ENCODE assay signal across 22 cellular contexts in genomic region chr10:75197906-75198305, GRCh38. TPM values are rescaled to one million over a fixed set of nuclear protein-coding genes. Genes with fewer than 3 reads are reported as not detected.
DNase-seq lines count a peak whose midpoint lies in the region; ATAC-seq and TF ChIP-seq lines count a peak whose summit lies in the region.
"Had no signal": no experiment of that assay in that cellular context is flagged by ENCODE, and none has a peak within 500 bp of the region (broad histone marks: within the 10 kb centered on the region; RNA-seq: fewer than 3 reads in every experiment).

No MANE protein-coding gene starts in this region.

- peak in 1 of 2 donors; percentile 12 for ATAC-seq in right cardiac atrium
- ATAC-seq: lower lobe of right lung had no signal

- no peaks in the 10 kb centered on the region for H3K36me3 ChIP-seq in left ventricle myocardium inferior
- H3K36me3 ChIP-seq: lower lobe of right lung, pancreas, SJSA1, uterus had no signal

- 77% methylated on average over 2 of the region's 2 CpGs for WGBS in right cardiac atrium

- H3K4me1 ChIP-seq in right cardiac atrium (ENCODE audit: control insufficient read depth, insufficient read depth, low read length) = peaks cover 5% of the 10 kb centered on the region
- H3K4me1 ChIP-seq in left ventricle myocardium inferior = peaks cover 11% of the 10 kb centered on the region
- H3K4me1 ChIP-seq: BLaER1, pancreas had no signal

- DNase-seq in right cardiac atrium = peak; percentile 43 to 73 (median 62)
- DNase-seq in left ventricle myocardium inferior = no peak
- DNase-seq in foreskin melanocyte = peak; percentile 71
- peak in 37 of 56 donors; percentile 1 to 64 (median 25) for DNase-seq in nucleus accumbens (lab: John Stamatoyannopoulos, UW)
- peak; percentile 22 for DNase-seq in ureter (ENCODE audit: low spot score)
- no peak for DNase-seq in activated naive CD4-positive, alpha-beta T cell treated with anti-CD3 and anti-CD28 coated beads for 36 hours
- no peak for DNase-seq in T-helper 2 cell treated with Interferon-gamma antibody and Interleukin-4, amounts not matched to agents 5 μg/mL and 100 μg/mL, for 36 hours (ENCODE audit: low spot score)
- no peak for DNase-seq in kidney tubule cell (ENCODE audit: low spot score)
- DNase-seq: activated CD4-positive, alpha-beta T cell treated with anti-CD3 and anti-CD28 coated beads for 48 hours; activated naive CD8-positive, alpha-beta T cell treated with anti-CD3 and anti-CD28 coated beads for 36 hours; lower lobe of right lung; NCI-H1105 treated with DMSO at 0.1 percent for 48 hours; NCI-H2081; NCI-H446 treated with DMSO at 0.1 percent for 48 hours; pancreas; uterus had no signal

- H3K27ac Mint-ChIP-seq in activated naive CD4-positive, alpha-beta T cell treated with anti-CD3 and anti-CD28 coated beads for 36 hours = no peak overlapping the region
- H3K27ac Mint-ChIP-seq in T-helper 2 cell treated with Interferon-gamma antibody and Interleukin-4, amounts not matched to agents 5 μg/mL and 100 μg/mL, for 36 hours = no peak overlapping the region
- H3K27ac Mint-ChIP-seq: activated naive CD8-positive, alpha-beta T cell treated with anti-CD3 and anti-CD28 coated beads for 36 hours; activated T-helper 2 cell treated with anti-CD3 and anti-CD28 coated beads, Interferon-gamma antibody, Interleukin-2, Interleukin-4, amounts not matched to agents 10 μg/mL and 5 μg/mL and 100 μg/mL, durations not matched to agents 14 hours and 24 hours and 36 hours; IgD-negative memory B cell had no signal

- H3K9me3 Mint-ChIP-seq in activated naive CD4-positive, alpha-beta T cell treated with anti-CD3 and anti-CD28 coated beads for 36 hours = no peaks in the 10 kb centered on the region
- no peaks in the 10 kb centered on the region for H3K9me3 Mint-ChIP-seq in T-helper 2 cell treated with Interferon-gamma antibody and Interleukin-4, amounts not matched to agents 5 μg/mL and 100 μg/mL, for 36 hours
- H3K9me3 Mint-ChIP-seq: activated naive CD8-positive, alpha-beta T cell treated with anti-CD3 and anti-CD28 coated beads for 36 hours; activated T-helper 2 cell treated with anti-CD3 and anti-CD28 coated beads, Interferon-gamma antibody, Interleukin-2, Interleukin-4, amounts not matched to agents 10 μg/mL and 5 μg/mL and 100 μg/mL, durations not matched to agents 14 hours and 24 hours and 36 hours; IgD-negative memory B cell had no signal

- TF ChIP-seq CTCF in left ventricle myocardium inferior (IDR thresholded peaks at IDR 0.05; ENCODE audit: borderline replicate concordance) = no peak

- H3K9me3 ChIP-seq in right cardiac atrium (ENCODE audit: control insufficient read depth, low read length) (no peaks in the 10 kb centered on the region), left ventricle myocardium inferior (replicated peaks) (no peaks in the 10 kb centered on the region)
- H3K9me3 ChIP-seq: BLaER1, lower lobe of right lung, pancreas, SJSA1, uterus had no signal

- peak overlapping the region; percentile 42 for H3K27ac ChIP-seq in right cardiac atrium (ENCODE audit: low read length)
- no peak overlapping the region for H3K27ac ChIP-seq in left ventricle myocardium inferior (replicated peaks)
- H3K27ac ChIP-seq: BLaER1, coronary artery, hepatocyte, lower lobe of right lung, pancreas, SJSA1, uterus had no signal

- H3K4me3 ChIP-seq in right cardiac atrium (ENCODE audit: low read length) (no peak overlapping the region), left ventricle myocardium inferior (no peak overlapping the region)
- H3K4me3 ChIP-seq: BLaER1, coronary artery, hepatocyte, lower lobe of right lung, pancreas, SJSA1, uterus had no signal

- no peaks in the 10 kb centered on the region for H3K27me3 ChIP-seq in right cardiac atrium (ENCODE audit: control insufficient read depth, insufficient read depth)
- no peaks in the 10 kb centered on the region for H3K27me3 ChIP-seq in left ventricle myocardium inferior (ENCODE audit: low read depth)
- H3K27me3 ChIP-seq: BLaER1, hepatocyte, pancreas, SJSA1, uterus had no signal

- intact Hi-C loops in right cardiac atrium (cut with DNase I) = no loop called here
- intact Hi-C loops in left ventricle myocardium inferior (cut with micrococcal nuclease) = no loop called here
- intact Hi-C loops in activated naive CD4-positive, alpha-beta T cell treated with anti-CD3 and anti-CD28 coated beads for 36 hours (cut with micrococcal nuclease) = no loop called here

- H3K4me3 Mint-ChIP-seq in activated naive CD4-positive, alpha-beta T cell treated with anti-CD3 and anti-CD28 coated beads for 36 hours = no peak overlapping the region
- H3K4me3 Mint-ChIP-seq in T-helper 2 cell treated with Interferon-gamma antibody and Interleukin-4, amounts not matched to agents 5 μg/mL and 100 μg/mL, for 36 hours = no peak overlapping the region
- H3K4me3 Mint-ChIP-seq: activated naive CD8-positive, alpha-beta T cell treated with anti-CD3 and anti-CD28 coated beads for 36 hours; IgD-negative memory B cell had no signal

- no peaks in the 10 kb centered on the region for H3K4me1 Mint-ChIP-seq in activated naive CD4-positive, alpha-beta T cell treated with anti-CD3 and anti-CD28 coated beads for 36 hours (ENCODE audit: low read depth)
- H3K4me1 Mint-ChIP-seq in T-helper 2 cell treated with Interferon-gamma antibody and Interleukin-4, amounts not matched to agents 5 μg/mL and 100 μg/mL, for 36 hours (ENCODE audit: low read depth) = no peaks in the 10 kb centered on the region
- H3K4me1 Mint-ChIP-seq: activated naive CD8-positive, alpha-beta T cell treated with anti-CD3 and anti-CD28 coated beads for 36 hours; IgD-negative memory B cell had no signal

- CTCF ChIA-PET in activated naive CD4-positive, alpha-beta T cell treated with anti-CD3 and anti-CD28 coated beads for 36 hours (lab: Charles Lee) = interaction anchor here (1.6 to 3.0 kb wide), 2 partner anchors 11 to 38 kb away, joined by 5 to 25 read pairs; partner anchors contain the start of gene COMTD1

- H3K27me3 Mint-ChIP-seq in activated naive CD4-positive, alpha-beta T cell treated with anti-CD3 and anti-CD28 coated beads for 36 hours (ENCODE audit: low read depth) = no peaks in the 10 kb centered on the region
- no peaks in the 10 kb centered on the region for H3K27me3 Mint-ChIP-seq in T-helper 2 cell treated with Interferon-gamma antibody and Interleukin-4, amounts not matched to agents 5 μg/mL and 100 μg/mL, for 36 hours (ENCODE audit: low read depth)
- H3K27me3 Mint-ChIP-seq: activated naive CD8-positive, alpha-beta T cell treated with anti-CD3 and anti-CD28 coated beads for 36 hours; IgD-negative memory B cell had no signal

- H3K36me3 Mint-ChIP-seq in activated naive CD4-positive, alpha-beta T cell treated with anti-CD3 and anti-CD28 coated beads for 36 hours (ENCODE audit: low read depth) = no peaks in the 10 kb centered on the region
- H3K36me3 Mint-ChIP-seq in T-helper 2 cell treated with Interferon-gamma antibody and Interleukin-4, amounts not matched to agents 5 μg/mL and 100 μg/mL, for 36 hours (ENCODE audit: low read depth) = peaks cover 2% of the 10 kb centered on the region

RNA-seq across cellular contexts. Expression of gene VDAC2, which starts 12.7 kb away (rescaled TPM):
- total RNA-seq in right cardiac atrium = 100 to 1,000 TPM; 362 to 389 (median 368) TPM
- polyA plus RNA-seq in right cardiac atrium = 429 TPM
- total RNA-seq in left ventricle myocardium inferior = 442 TPM
- 124 TPM for total RNA-seq in ureter
- 100 to 1,000 TPM; 193 TPM for total RNA-seq in activated naive CD4-positive, alpha-beta T cell treated with anti-CD3 and anti-CD28 coated beads for 36 hours

RNA-seq across cellular contexts. Expression of gene COMTD1, which starts 37.9 kb away (rescaled TPM):
- total RNA-seq in right cardiac atrium (10 to 100 TPM; 17.3 to 24.3 (median 20.0) TPM), left ventricle myocardium inferior (29.0 TPM), ureter (34.6 TPM)
- polyA plus RNA-seq in right cardiac atrium = 44.1 TPM
- 10 to 100 TPM; 33.2 to 34.8 TPM for total RNA-seq in activated naive CD4-positive, alpha-beta T cell treated with anti-CD3 and anti-CD28 coated beads for 36 hours

Comparison
In these comparisons a context has a peak if more than half of its experiments do, and no peak if none do; other contexts are left out.
1. DNase-seq: peak in right cardiac atrium (3 of 3), foreskin melanocyte (single experiment), nucleus accumbens (37 of 56) and ureter (single experiment); none in left ventricle myocardium inferior (single experiment), activated naive CD4-positive, alpha-beta T cell treated with anti-CD3 and anti-CD28 coated beads for 36 hours (single experiment), T-helper 2 cell treated with Interferon-gamma antibody and Interleukin-4, amounts not matched to agents 5 μg/mL and 100 μg/mL, for 36 hours (single experiment) and kidney tubule cell (single experiment).